Comparison of ENCODE assay signal across 9 cellular contexts in genomic region chr7:135843214-135843613, GRCh38.
DNase-seq lines count a peak whose midpoint lies in the region; ATAC-seq and TF ChIP-seq lines count a peak whose summit lies in the region.
"Had no signal": no experiment of that assay in that cellular context is flagged by ENCODE, and none has a peak within 500 bp of the region (broad histone marks: within the 10 kb centered on the region; RNA-seq: fewer than 3 reads in every experiment).

No MANE protein-coding gene starts in this region.

- H3K4me3 ChIP-seq in psoas muscle = no peak overlapping the region
- H3K4me3 ChIP-seq: lung had no signal

- 91 to 93% (median 92%) methylated on average over 4 of the region's 4 CpGs for WGBS in psoas muscle, 3 donors

- H3K36me3 ChIP-seq in psoas muscle (ENCODE audit: insufficient read depth in 1 of 2, low read depth in 1 of 2) = no peaks in the 10 kb centered on the region

- intact Hi-C loops in psoas muscle (cut with DNase I) = no loop called here
- intact Hi-C loops in sciatic nerve (cut with DNase I) = no loop called here

- H3K9me3 ChIP-seq in psoas muscle = no peaks in the 10 kb centered on the region

- no peaks in the 10 kb centered on the region for H3K27me3 ChIP-seq in psoas muscle (ENCODE audit: insufficient read depth in 3 of 3, low read length in 2 of 3)

- DNase-seq in NAMALWA (ENCODE audit: low spot score) (peak; percentile 16), psoas muscle (no peak), HPDE6-E6E7 (ENCODE audit: extremely low spot score) (no peak), sciatic nerve (ENCODE audit: low spot score) (no peak)
- no peak for DNase-seq in stimulated activated CD4-positive, alpha-beta T cell treated with anti-CD3 and anti-CD28 coated beads, Interleukin-4, amount 100 ng/mL, for 4 hours

- TF ChIP-seq CTCF in psoas muscle (IDR thresholded peaks at IDR 0.05) = no peak

- peak; percentile 98 for ATAC-seq in GM18502 (IDR thresholded peaks at IDR 0.05; ENCODE audit: poor library complexity, unreplicated experiment)
- peak; percentile 77 for ATAC-seq in GM19467 (IDR thresholded peaks at IDR 0.05; ENCODE audit: unreplicated experiment)
- peak; percentile 90 for ATAC-seq in HG02981 (IDR thresholded peaks at IDR 0.05; ENCODE audit: unreplicated experiment)
- no peak for ATAC-seq in psoas muscle
- no peak for ATAC-seq in sciatic nerve

- H3K4me1 ChIP-seq in psoas muscle = no peaks in the 10 kb centered on the region

- H3K27ac ChIP-seq in psoas muscle = no peak overlapping the region

Comparison
In these comparisons a context has a peak if more than half of its experiments do, and no peak if none do; other contexts are left out.
1. ATAC-seq: peak in GM18502 (single experiment), GM19467 (single experiment) and HG02981 (single experiment); none in psoas muscle (0 of 4) and sciatic nerve (single experiment).